Comparison of ENCODE assay signal across 27 cellular contexts in genomic region chr11:113329725-113330124, GRCh38. TPM values are rescaled to one million over a fixed set of nuclear protein-coding genes. Genes with fewer than 3 reads are reported as not detected.
"Had no signal": no experiment of that assay in that cellular context is flagged by ENCODE, and none has a peak within 500 bp of the region (broad histone marks: within the 10 kb centered on the region; RNA-seq: fewer than 3 reads in every experiment).

No MANE protein-coding gene starts in this region.

- H3K27ac Mint-ChIP-seq: activated CD8-positive, alpha-beta T cell treated with anti-CD3 and anti-CD28 coated beads, Interleukin-2, amount 10 ng/mL, durations not matched to agents 7 days and 5 days; brain; endodermal cell; mesothelial cell of epicardium; natural killer cell; progenitor cell of endocrine pancreas; stimulated activated naive B cell treated with anti-CD40 and anti-IgM and Interleukin-4, amounts not matched to agents 10 μg/mL and 1 μg/mL and 100 μg/mL, for 72 hours; T-helper 2 cell treated with Interferon-gamma antibody and Interleukin-4, amounts not matched to agents 5 μg/mL and 100 μg/mL, for 36 hours had no signal

- H3K9me3 Mint-ChIP-seq: activated naive CD4-positive, alpha-beta T cell treated with anti-CD3 and anti-CD28 coated beads, Interleukin-2, amount 50 U/mL, for 72 hours; brain; endodermal cell; mesothelial cell of epicardium; natural killer cell; stimulated activated naive B cell treated with anti-CD40 and anti-IgM and Interleukin-4, amounts not matched to agents 10 μg/mL and 1 μg/mL and 100 μg/mL, for 72 hours; T-helper 2 cell treated with Interferon-gamma antibody and Interleukin-4, amounts not matched to agents 5 μg/mL and 100 μg/mL, for 36 hours had no signal

- H3K27me3 ChIP-seq: colonic mucosa, esophagus squamous epithelium, gastrocnemius medialis, sigmoid colon had no signal

- H3K4me1 Mint-ChIP-seq: natural killer cell; stimulated activated naive B cell treated with anti-CD40 and anti-IgM and Interleukin-4, amounts not matched to agents 10 μg/mL and 1 μg/mL and 100 μg/mL, for 72 hours had no signal

- DNase-seq: activated CD4-positive, alpha-beta T cell treated with anti-CD3 and anti-CD28 coated beads, Interleukin-2, amount 50 U/mL, for 1 hour; activated CD4-positive, CD25-positive, alpha-beta regulatory T cell treated with anti-CD3 and anti-CD28 coated beads, Interleukin-2, amount 50 U/mL, for 72 hours; activated CD8-positive, alpha-beta T cell treated with anti-CD3 and anti-CD28 coated beads, Interleukin-2, amount 10 ng/mL, durations not matched to agents 7 days and 5 days; aorta; central memory CD4-positive, alpha-beta T cell; colonic mucosa; endodermal cell; esophagus squamous epithelium; gastrocnemius medialis; hypothalamus; left ventricle myocardium inferior; natural killer cell; retina; sigmoid colon; stimulated activated CD4-positive, alpha-beta T cell treated with anti-CD3 and anti-CD28 coated beads, Interleukin-15, amount 100 ng/mL, for 24 hours; stimulated activated naive B cell treated with anti-CD40 and anti-IgM and Interleukin-4, amounts not matched to agents 10 μg/mL and 1 μg/mL and 100 μg/mL, for 72 hours; trophoblast cell had no signal

- H3K27ac ChIP-seq: colonic mucosa, esophagus squamous epithelium, gastrocnemius medialis, left ventricle myocardium inferior, sigmoid colon, VCaP had no signal

- H3K4me1 ChIP-seq: colonic mucosa, esophagus squamous epithelium, gastrocnemius medialis, left ventricle myocardium inferior, sigmoid colon had no signal

- H3K4me2 ChIP-seq: smooth muscle cell had no signal

- H3K27me3 Mint-ChIP-seq: progenitor cell of endocrine pancreas; stimulated activated naive B cell treated with anti-CD40 and anti-IgM and Interleukin-4, amounts not matched to agents 10 μg/mL and 1 μg/mL and 100 μg/mL, for 72 hours had no signal

- ATAC-seq: activated CD8-positive, alpha-beta T cell treated with anti-CD3 and anti-CD28 coated beads, Interleukin-2, amount 10 ng/mL, durations not matched to agents 7 days and 5 days; activated naive CD4-positive, alpha-beta T cell treated with anti-CD3 and anti-CD28 coated beads, Interleukin-2, amount 50 U/mL, for 72 hours; gastrocnemius medialis; natural killer cell; stimulated activated naive B cell treated with anti-CD40 and anti-IgM and Interleukin-4, amounts not matched to agents 10 μg/mL and 1 μg/mL and 100 μg/mL, for 72 hours had no signal

- H3K4me3 Mint-ChIP-seq: activated CD8-positive, alpha-beta T cell treated with anti-CD3 and anti-CD28 coated beads, Interleukin-2, amount 10 ng/mL, durations not matched to agents 7 days and 5 days; brain; endodermal cell; mesothelial cell of epicardium; natural killer cell; stimulated activated naive B cell treated with anti-CD40 and anti-IgM and Interleukin-4, amounts not matched to agents 10 μg/mL and 1 μg/mL and 100 μg/mL, for 72 hours; T-helper 2 cell treated with Interferon-gamma antibody and Interleukin-4, amounts not matched to agents 5 μg/mL and 100 μg/mL, for 36 hours had no signal

- H3K36me3 Mint-ChIP-seq: brain had no signal

- H3K4me3 ChIP-seq: colonic mucosa, esophagus squamous epithelium, gastrocnemius medialis, left ventricle myocardium inferior, sigmoid colon, smooth muscle cell had no signal

- H3K9me3 ChIP-seq: colonic mucosa, esophagus squamous epithelium, gastrocnemius medialis, left ventricle myocardium inferior, sigmoid colon had no signal

- H3K36me3 ChIP-seq: colonic mucosa had no signal

RNA-seq across cellular contexts. Expression of gene ANKK1, which starts 57.9 kb away (rescaled TPM):
- total RNA-seq: activated CD8-positive, alpha-beta T cell treated with anti-CD3 and anti-CD28 coated beads, Interleukin-2, amount 10 ng/mL, durations not matched to agents 7 days and 5 days; endodermal cell; left ventricle myocardium inferior; lung microvascular endothelial cell; osteoblast; smooth muscle cell; temporal lobe had no signal
- polyA plus RNA-seq: smooth muscle cell had no signal
